1 cellular context compared by ENCODE assay signal in the genomic region with DNA sequence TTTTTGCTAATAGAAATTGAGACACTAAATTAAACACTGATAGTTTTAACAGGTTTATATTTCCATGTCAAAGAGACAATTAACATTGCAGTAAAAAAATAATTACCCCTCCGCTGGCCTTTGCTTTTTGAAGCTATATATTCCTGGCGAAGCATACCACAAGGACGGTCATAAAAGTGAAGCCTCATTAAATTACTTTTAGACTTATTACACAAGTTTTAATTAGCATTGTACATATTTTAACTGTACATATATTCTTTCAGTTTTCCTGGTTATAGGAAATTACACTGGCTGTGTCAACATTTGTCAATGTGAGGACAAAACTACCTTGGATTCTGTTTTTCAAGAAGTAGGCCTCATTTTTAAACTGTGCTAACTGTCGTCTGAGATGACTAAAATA.
TF ChIP-seq lines count a peak whose summit lies in the region.

No MANE protein-coding gene starts in this region.

TF ChIP-seq in H1, 55 proteins besides CTCF, POLR2A, EP300 and RAD21:
- TF ChIP-seq CBX8 (IDR thresholded peaks at IDR 0.05; ENCODE audit: borderline replicate concordance, low read depth, low read length) = peak; percentile 52; the same call in 1 of the 2 replicates
- no peak for TF ChIP-seq PHF8 (conservative IDR thresholded peaks at IDR 0.05; ENCODE audit: low read depth, low read length)
- no peak for TF ChIP-seq SIN3A (conservative IDR thresholded peaks at IDR 0.05 in 1 of 2, IDR thresholded peaks at IDR 0.05 in 1 of 2; ENCODE audit: low read depth in 1 of 2, low read length in 2 of 2)
